ENCODE assay signal across 8 cellular contexts in genomic region chr20:35146922-35147574, GRCh38. TPM values are rescaled to one million over a fixed set of nuclear protein-coding genes. Genes with fewer than 3 reads are reported as not detected.
DNase-seq lines count a peak whose midpoint lies in the region; ATAC-seq, FAIRE-seq and TF ChIP-seq lines count a peak whose summit lies in the region.

Gene EDEM2, minus strand, starts transcription at chr20:35147336. Its CDS starts 78 bp downstream, at chr20:35147258.

- peak within 1 kb of the TSS; percentile 78 for H3K4me3 ChIP-seq in A549
- peak within 1 kb of the TSS; percentile 97 for H3K4me3 ChIP-seq in iPS-18c (ENCODE audit: insufficient read depth, low read depth, low read length)
- H3K4me3 ChIP-seq in skeletal muscle tissue (ENCODE audit: low read length in 3 of 3) = peak within 1 kb of the TSS; percentile 86 to 96 (median 92)

- POLR2A ChIA-PET in A549 (lab: Yijun Ruan, JAX) = interaction anchor here (0.6 to 2.2 kb wide), 8 partner anchors 14 to 131 kb away, joined by 3 to 9 read pairs (median 4); partner anchors contain the start of gene MMP24OS

- peak within 1 kb of the TSS; percentile 66 to 87 (median 81) for H3K9ac ChIP-seq in skeletal muscle tissue (ENCODE audit: low read depth in 1 of 3, low read length in 3 of 3)

- in situ Hi-C loops in T47D (cut with HindIII; ENCODE audit: low pct_unique_long_range_greater_than_20kb, low sequenced_read_pairs) = no loop called here

- H3K27me3 ChIP-seq in skeletal muscle tissue (ENCODE audit: control insufficient read depth in 3 of 3, insufficient read depth in 3 of 3, low read length in 3 of 3) = no peaks in the 10 kb centered on the region

- CTCF ChIA-PET in A549 (lab: Yijun Ruan, JAX) = interaction anchor here (0.6 to 10.8 kb wide), 18 partner anchors 9 to 312 kb away, joined by 3 to 333 read pairs (median 4); partner anchors contain the start of gene MMP24OS

- no peaks in the 10 kb centered on the region for H3K9me3 ChIP-seq in A549
- H3K9me3 ChIP-seq in iPS-18c (ENCODE audit: control insufficient read depth, insufficient read depth, low read length) = peaks cover 3% of the 10 kb centered on the region
- H3K9me3 ChIP-seq in skeletal muscle tissue (ENCODE audit: control insufficient read depth in 3 of 3, low read length in 3 of 3) = no peaks in the 10 kb centered on the region

- peaks cover 2 to 14% (median 7%) of the 10 kb centered on the region in 3 donors for H3K36me3 ChIP-seq in skeletal muscle tissue (ENCODE audit: control insufficient read depth in 3 of 3, insufficient read depth in 3 of 3, low read length in 3 of 3)

- TF ChIP-seq POLR2A in A549 (IDR thresholded peaks at IDR 0.05; ENCODE audit: low read length) = peak; percentile 81

- H3K4me1 ChIP-seq in A549 (peaks cover 17% of the 10 kb centered on the region), skeletal muscle tissue (ENCODE audit: control insufficient read depth in 3 of 3, insufficient read depth in 3 of 3, low read length in 3 of 3) (peaks cover 16 to 18% (median 17%) of the 10 kb centered on the region in 3 donors)

- no peak for TF ChIP-seq EP300 in A549 (IDR thresholded peaks at IDR 0.05)

- peak; percentile 95 to 96 for ATAC-seq in A549
- peak; percentile 74 for ATAC-seq in GM18870 (IDR thresholded peaks at IDR 0.05; ENCODE audit: unreplicated experiment)
- peak; percentile 72 for ATAC-seq in HG03139 (IDR thresholded peaks at IDR 0.05; ENCODE audit: unreplicated experiment)

- H3K4me2 ChIP-seq in A549 = peak within 1 kb of the TSS; percentile 98

- 1% methylated on average over 41 of the region's 42 CpGs for WGBS in A549 (ENCODE audit: missing lambda C conversion rate)

- peak; percentile 7; the same call in 1 of the 3 replicates for TF ChIP-seq CTCF in A549 (IDR thresholded peaks at IDR 0.05)
- no peak for TF ChIP-seq CTCF in VCaP (conservative IDR thresholded peaks at IDR 0.05)

- peak within 1 kb of the TSS; percentile 89 for H3K27ac ChIP-seq in A549
- H3K27ac ChIP-seq in VCaP = peak within 1 kb of the TSS; percentile 86
- peak within 1 kb of the TSS; percentile 57 for H3K27ac ChIP-seq in skeletal muscle tissue (ENCODE audit: low read depth, low read length)

- DNase-seq in A549 (ENCODE audit: low read depth in 1 of 2, low spot score in 1 of 2) = peak; percentile 95 to 97
- DNase-seq in NCI-H2227 (lab: John Stamatoyannopoulos, UW; ENCODE audit: unreplicated experiment) = peak; percentile 97
- DNase-seq in T47D (ENCODE audit: low read depth in 1 of 2, low spot score in 1 of 2) = peak; percentile 97 to 98

- FAIRE-seq in A549 (lab: Jason Lieb, UNC) = no peak

- peak in 1 of 2 experiments; percentile 35; a peak in 2 of 5 replicates for TF ChIP-seq RAD21 in A549 (conservative IDR thresholded peaks at IDR 0.05 in 1 of 2, IDR thresholded peaks at IDR 0.05 in 1 of 2)

TF ChIP-seq in A549, 52 proteins besides CTCF, POLR2A, EP300 and RAD21 (continues in another document):
- TF ChIP-seq REST (IDR thresholded peaks at IDR 0.05) (no peak), POLR2AphosphoS2 (conservative IDR thresholded peaks at IDR 0.05; ENCODE audit: low read length) (no peak), HOXA7 (CRISPR knock-in tag; IDR thresholded peaks at IDR 0.05) (no peak), KDM5A (IDR thresholded peaks at IDR 0.05) (no peak), FOSB (CRISPR knock-in tag; IDR thresholded peaks at IDR 0.05) (no peak), MAZ (IDR thresholded peaks at IDR 0.05; ENCODE audit: borderline replicate concordance, low read depth, low read length) (no peak), CEBPB (IDR thresholded peaks at IDR 0.05) (no peak), HOXB5 (CRISPR knock-in tag; IDR thresholded peaks at IDR 0.05) (no peak), MAFK (IDR thresholded peaks at IDR 0.05; ENCODE audit: partially characterized antibody) (peak; percentile 40), PHF8 (IDR thresholded peaks at IDR 0.05; ENCODE audit: borderline replicate concordance, low read depth) (peak; percentile 41; the same call in 1 of the 2 replicates), SREBF2 (IDR thresholded peaks at IDR 0.05) (no peak), CHD4 (IDR thresholded peaks at IDR 0.05; ENCODE audit: borderline replicate concordance) (no peak), JUNB (IDR thresholded peaks at IDR 0.05) (no peak), RFX5 (IDR thresholded peaks at IDR 0.05) (no peak), NPAS2 (CRISPR knock-in tag; IDR thresholded peaks at IDR 0.05; ENCODE audit: borderline replicate concordance) (no peak), NFE2L2 (conservative IDR thresholded peaks at IDR 0.05; ENCODE audit: low read length) (no peak), ZC3H11A (IDR thresholded peaks at IDR 0.05) (no peak), BHLHE40 (IDR thresholded peaks at IDR 0.05; ENCODE audit: low read depth, low read length) (no peak), GATA3 (IDR thresholded peaks at IDR 0.05; ENCODE audit: borderline replicate concordance) (no peak; the same call in 1 of the 2 replicates), TP53 (CRISPR knock-in tag; IDR thresholded peaks at IDR 0.05) (no peak), FOXS1 (CRISPR knock-in tag; IDR thresholded peaks at IDR 0.05) (no peak), ZFP36 (IDR thresholded peaks at IDR 0.05; ENCODE audit: borderline replicate concordance, partially characterized antibody) (no peak), RARB (CRISPR knock-in tag; IDR thresholded peaks at IDR 0.05) (no peak), CBX8 (IDR thresholded peaks at IDR 0.05) (no peak), SMC3 (IDR thresholded peaks at IDR 0.05) (peak; percentile 19; the same call in 1 of the 3 replicates)
- TF ChIP-seq, protein P1, sequence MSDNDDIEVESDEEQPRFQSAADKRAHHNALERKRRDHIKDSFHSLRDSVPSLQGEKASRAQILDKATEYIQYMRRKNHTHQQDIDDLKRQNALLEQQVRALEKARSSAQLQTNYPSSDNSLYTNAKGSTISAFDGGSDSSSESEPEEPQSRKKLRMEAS (IDR thresholded peaks at IDR 0.05) = peak; percentile 72; the same call in 1 of the 2 replicates
- TF ChIP-seq, protein P2, sequence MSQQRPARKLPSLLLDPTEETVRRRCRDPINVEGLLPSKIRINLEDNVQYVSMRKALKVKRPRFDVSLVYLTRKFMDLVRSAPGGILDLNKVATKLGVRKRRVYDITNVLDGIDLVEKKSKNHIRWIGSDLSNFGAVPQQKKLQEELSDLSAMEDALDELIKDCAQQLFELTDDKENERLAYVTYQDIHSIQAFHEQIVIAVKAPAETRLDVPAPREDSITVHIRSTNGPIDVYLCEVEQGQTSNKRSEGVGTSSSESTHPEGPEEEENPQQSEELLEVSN (IDR thresholded peaks at IDR 0.05; ENCODE audit: borderline replicate concordance, low read depth) = no peak
- TF ChIP-seq, protein P3, sequence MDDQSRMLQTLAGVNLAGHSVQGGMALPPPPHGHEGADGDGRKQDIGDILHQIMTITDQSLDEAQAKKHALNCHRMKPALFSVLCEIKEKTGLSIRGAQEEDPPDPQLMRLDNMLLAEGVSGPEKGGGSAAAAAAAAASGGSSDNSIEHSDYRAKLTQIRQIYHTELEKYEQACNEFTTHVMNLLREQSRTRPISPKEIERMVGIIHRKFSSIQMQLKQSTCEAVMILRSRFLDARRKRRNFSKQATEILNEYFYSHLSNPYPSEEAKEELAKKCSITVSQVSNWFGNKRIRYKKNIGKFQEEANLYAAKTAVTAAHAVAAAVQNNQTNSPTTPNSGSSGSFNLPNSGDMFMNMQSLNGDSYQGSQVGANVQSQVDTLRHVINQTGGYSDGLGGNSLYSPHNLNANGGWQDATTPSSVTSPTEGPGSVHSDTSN (IDR thresholded peaks at IDR 0.05) = no peak
- TF ChIP-seq, protein P4, sequence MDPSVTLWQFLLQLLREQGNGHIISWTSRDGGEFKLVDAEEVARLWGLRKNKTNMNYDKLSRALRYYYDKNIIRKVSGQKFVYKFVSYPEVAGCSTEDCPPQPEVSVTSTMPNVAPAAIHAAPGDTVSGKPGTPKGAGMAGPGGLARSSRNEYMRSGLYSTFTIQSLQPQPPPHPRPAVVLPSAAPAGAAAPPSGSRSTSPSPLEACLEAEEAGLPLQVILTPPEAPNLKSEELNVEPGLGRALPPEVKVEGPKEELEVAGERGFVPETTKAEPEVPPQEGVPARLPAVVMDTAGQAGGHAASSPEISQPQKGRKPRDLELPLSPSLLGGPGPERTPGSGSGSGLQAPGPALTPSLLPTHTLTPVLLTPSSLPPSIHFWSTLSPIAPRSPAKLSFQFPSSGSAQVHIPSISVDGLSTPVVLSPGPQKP (IDR thresholded peaks at IDR 0.05; ENCODE audit: low read depth, low read length) = no peak

RNA-seq across cellular contexts. Expression of gene EDEM2, which starts in this region (rescaled TPM):
- polyA plus RNA-seq in A549 (2011; rRNA removed) = 41.2 and 41.6 TPM in 2 replicates
- 40.9 and 49.9 TPM in 2 replicates for polyA plus RNA-seq in A549 (2012; cell fraction: cytosol; rRNA removed)
- polyA plus RNA-seq in A549 (2012; cell fraction: nucleus; rRNA removed) = 40.4 and 42.3 TPM in 2 replicates
- polyA plus RNA-seq in A549 (2017; fragmentation: RNase III; extraction: RNeasy Plus Mini Kit Qiagen cat#74134 plus additional on column Dnase treatment) = 48.9 to 52.0 TPM (median 51.2 TPM) in 3 replicates
- polyA minus RNA-seq in A549 (2011; rRNA and poly(A)+ RNA removed) = 36.1 and 36.2 TPM in 2 replicates
- total RNA-seq in skeletal muscle tissue = 7.8 TPM

Comparison
In these comparisons a context has a peak if more than half of its experiments do, and no peak if none do; other contexts are left out.
1. Peak in every context shown above with its lines: DNase-seq, ATAC-seq, H3K4me3 ChIP-seq and H3K27ac ChIP-seq.